Comparison of ENCODE assay signal across 22 cellular contexts in genomic region chr9:98931543-98931942, GRCh38. TPM values are rescaled to one million over a fixed set of nuclear protein-coding genes. Genes with fewer than 3 reads are reported as not detected.
"Had no signal": no experiment of that assay in that cellular context is flagged by ENCODE, and none has a peak within 500 bp of the region (broad histone marks: within the 10 kb centered on the region; RNA-seq: fewer than 3 reads in every experiment).

No MANE protein-coding gene starts in this region.

- FAIRE-seq: keratinocyte, pancreas, small intestine had no signal

- H3K4me2 ChIP-seq: neural progenitor cell had no signal

- H3K9me3 ChIP-seq: gastrocnemius medialis, left lung, lower lobe of right lung, pancreas, tibial nerve, upper lobe of right lung had no signal

- H3K27ac ChIP-seq: dorsolateral prefrontal cortex, gastrocnemius medialis, left lung, lower lobe of right lung, neural progenitor cell, pancreas, tibial nerve, upper lobe of right lung had no signal

- H3K4me1 ChIP-seq: gastrocnemius medialis, left lung, lower lobe of right lung, upper lobe of right lung had no signal

- H3K4me1 Mint-ChIP-seq: memory B cell, natural killer cell had no signal

- H2AFZ ChIP-seq: neural progenitor cell had no signal

- H3K4me3 Mint-ChIP-seq: memory B cell; mesothelial cell of epicardium; natural killer cell; neural progenitor cell; stimulated activated naive CD8-positive, alpha-beta T cell treated with anti-CD3 and anti-CD28 coated beads, Interleukin-15, Interleukin-2, amounts not matched to agents 100 ng/mL and 50 ng/mL, for 24 hours had no signal

- H3K9me3 Mint-ChIP-seq: memory B cell; mesothelial cell of epicardium; natural killer cell; stimulated activated naive CD8-positive, alpha-beta T cell treated with anti-CD3 and anti-CD28 coated beads, Interleukin-15, Interleukin-2, amounts not matched to agents 100 ng/mL and 50 ng/mL, for 24 hours had no signal

- H3K27ac Mint-ChIP-seq: memory B cell; mesothelial cell of epicardium; natural killer cell; neural progenitor cell; progenitor cell of endocrine pancreas; stimulated activated naive CD8-positive, alpha-beta T cell treated with anti-CD3 and anti-CD28 coated beads, Interleukin-15, Interleukin-2, amounts not matched to agents 100 ng/mL and 50 ng/mL, for 24 hours had no signal

- H3K36me3 Mint-ChIP-seq: memory B cell, mesothelial cell of epicardium, natural killer cell, neural progenitor cell had no signal

- ATAC-seq: esophagus mucosa, gastrocnemius medialis, left lung, lower lobe of right lung, natural killer cell, pancreas, upper lobe of right lung had no signal

- H3K27me3 ChIP-seq: gastrocnemius medialis, left lung, neural progenitor cell, pancreas, tibial nerve, upper lobe of right lung had no signal

- H3K36me3 ChIP-seq: gastrocnemius medialis, left lung, lower lobe of right lung, neural progenitor cell, pancreas, tibial nerve, upper lobe of right lung had no signal

- H3K4me3 ChIP-seq: dorsolateral prefrontal cortex, gastrocnemius medialis, left lung, lower lobe of right lung, neural progenitor cell, pancreas, tibial nerve, upper lobe of right lung had no signal

- DNase-seq: cortex of kidney; dorsolateral prefrontal cortex; effector CD8-positive, alpha-beta T cell; gastrocnemius medialis; glutamatergic neuron; left lung; lower lobe of right lung; natural killer cell; nucleus accumbens; pancreas; right cardiac atrium; small intestine; stimulated activated CD4-positive, alpha-beta T cell treated with anti-CD3 and anti-CD28 coated beads, Interleukin-2, amount 100 ng/mL, for 48 hours; upper lobe of right lung had no signal

- H3K9ac ChIP-seq: neural progenitor cell had no signal

RNA-seq across cellular contexts. Expression of gene COL15A1, which starts 12.2 kb away (rescaled TPM):
- total RNA-seq: progenitor cell of endocrine pancreas had no signal
- polyA plus RNA-seq: keratinocyte had no signal
